ENCODE assay signal across 1 cellular context in the genomic region with DNA sequence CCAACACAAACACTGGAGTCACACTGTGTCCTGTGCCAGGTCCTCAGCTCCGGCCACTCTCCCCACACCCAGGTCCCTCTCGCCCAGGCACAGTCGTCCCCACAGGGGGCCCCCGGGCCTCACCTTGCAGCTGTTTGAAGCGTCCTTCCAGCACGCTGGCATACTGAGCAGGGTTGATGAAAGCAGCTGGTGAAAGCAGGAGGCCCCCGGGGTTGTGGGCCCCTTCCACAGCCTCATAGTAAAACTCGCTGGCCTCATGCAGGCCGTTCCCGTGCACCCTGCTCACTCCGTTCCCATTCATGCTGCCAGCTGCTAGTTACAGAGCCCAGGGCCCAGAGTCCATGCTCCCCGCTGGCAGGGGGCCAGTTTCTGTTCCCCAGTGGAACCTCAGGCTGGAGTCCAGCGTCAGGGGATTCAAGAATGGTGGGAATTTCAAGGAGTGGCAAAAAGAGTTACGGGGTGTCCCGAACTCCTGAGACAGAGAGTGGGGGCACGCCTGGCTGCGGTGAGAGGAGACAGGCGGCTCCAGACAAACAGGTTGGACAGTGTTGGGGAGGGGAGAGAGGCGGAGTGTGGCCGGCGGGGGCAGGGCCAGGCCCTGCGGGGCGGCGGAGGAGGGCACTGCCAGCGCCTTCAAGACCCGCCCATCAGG.
TF ChIP-seq lines count a peak whose summit lies in the region.

No MANE protein-coding gene starts in this region.

TF ChIP-seq in HepG2, 621 proteins besides CTCF, POLR2A, EP300 and RAD21 (continued from another document and continues in another):
- TF ChIP-seq RXRA (CRISPR knock-in tag; IDR thresholded peaks at IDR 0.05) = peak; percentile 55; the same call in 1 of the 2 replicates
- TF ChIP-seq ZBTB20 (CRISPR knock-in tag; IDR thresholded peaks at IDR 0.05; ENCODE audit: borderline replicate concordance, low read depth) = peak; percentile 62; the same call in 1 of the 2 replicates
- TF ChIP-seq, protein P1, sequence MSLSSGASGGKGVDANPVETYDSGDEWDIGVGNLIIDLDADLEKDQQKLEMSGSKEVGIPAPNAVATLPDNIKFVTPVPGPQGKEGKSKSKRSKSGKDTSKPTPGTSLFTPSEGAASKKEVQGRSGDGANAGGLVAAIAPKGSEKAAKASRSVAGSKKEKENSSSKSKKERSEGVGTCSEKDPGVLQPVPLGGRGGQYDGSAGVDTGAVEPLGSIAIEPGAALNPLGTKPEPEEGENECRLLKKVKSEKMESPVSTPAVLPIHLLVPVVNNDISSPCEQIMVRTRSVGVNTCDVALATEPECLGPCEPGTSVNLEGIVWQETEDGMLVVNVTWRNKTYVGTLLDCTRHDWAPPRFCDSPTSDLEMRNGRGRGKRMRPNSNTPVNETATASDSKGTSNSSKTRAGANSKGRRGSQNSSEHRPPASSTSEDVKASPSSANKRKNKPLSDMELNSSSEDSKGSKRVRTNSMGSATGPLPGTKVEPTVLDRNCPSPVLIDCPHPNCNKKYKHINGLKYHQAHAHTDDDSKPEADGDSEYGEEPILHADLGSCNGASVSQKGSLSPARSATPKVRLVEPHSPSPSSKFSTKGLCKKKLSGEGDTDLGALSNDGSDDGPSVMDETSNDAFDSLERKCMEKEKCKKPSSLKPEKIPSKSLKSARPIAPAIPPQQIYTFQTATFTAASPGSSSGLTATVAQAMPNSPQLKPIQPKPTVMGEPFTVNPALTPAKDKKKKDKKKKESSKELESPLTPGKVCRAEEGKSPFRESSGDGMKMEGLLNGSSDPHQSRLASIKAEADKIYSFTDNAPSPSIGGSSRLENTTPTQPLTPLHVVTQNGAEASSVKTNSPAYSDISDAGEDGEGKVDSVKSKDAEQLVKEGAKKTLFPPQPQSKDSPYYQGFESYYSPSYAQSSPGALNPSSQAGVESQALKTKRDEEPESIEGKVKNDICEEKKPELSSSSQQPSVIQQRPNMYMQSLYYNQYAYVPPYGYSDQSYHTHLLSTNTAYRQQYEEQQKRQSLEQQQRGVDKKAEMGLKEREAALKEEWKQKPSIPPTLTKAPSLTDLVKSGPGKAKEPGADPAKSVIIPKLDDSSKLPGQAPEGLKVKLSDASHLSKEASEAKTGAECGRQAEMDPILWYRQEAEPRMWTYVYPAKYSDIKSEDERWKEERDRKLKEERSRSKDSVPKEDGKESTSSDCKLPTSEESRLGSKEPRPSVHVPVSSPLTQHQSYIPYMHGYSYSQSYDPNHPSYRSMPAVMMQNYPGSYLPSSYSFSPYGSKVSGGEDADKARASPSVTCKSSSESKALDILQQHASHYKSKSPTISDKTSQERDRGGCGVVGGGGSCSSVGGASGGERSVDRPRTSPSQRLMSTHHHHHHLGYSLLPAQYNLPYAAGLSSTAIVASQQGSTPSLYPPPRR (CRISPR knock-in tag; IDR thresholded peaks at IDR 0.05; ENCODE audit: borderline replicate concordance) = no peak
- TF ChIP-seq ZNF451 (CRISPR knock-in tag; IDR thresholded peaks at IDR 0.05) = 0 out of 2 replicates have a peak, but pooled peaks have one; percentile 27
- 0 out of 4 replicates have a peak, but pooled peaks of 1 of the 2 experiments have one; percentile 13 for TF ChIP-seq NR2F1 (CRISPR knock-in tag; IDR thresholded peaks at IDR 0.05)
- TF ChIP-seq HNRNPLL (IDR thresholded peaks at IDR 0.05; ENCODE audit: low read depth, low read length, poor library complexity, severe bottlenecking) = peak; percentile 50
- peak; percentile 54; the same call in 1 of the 2 replicates for TF ChIP-seq ARNTL (CRISPR knock-in tag; IDR thresholded peaks at IDR 0.05)
- TF ChIP-seq SRSF1 (optimal IDR thresholded peaks at IDR 0.05; ENCODE audit: low read depth, low read length) = peak; percentile 50
- no peak for TF ChIP-seq RARA (CRISPR knock-in tag; IDR thresholded peaks at IDR 0.05)
- TF ChIP-seq, protein P2, sequence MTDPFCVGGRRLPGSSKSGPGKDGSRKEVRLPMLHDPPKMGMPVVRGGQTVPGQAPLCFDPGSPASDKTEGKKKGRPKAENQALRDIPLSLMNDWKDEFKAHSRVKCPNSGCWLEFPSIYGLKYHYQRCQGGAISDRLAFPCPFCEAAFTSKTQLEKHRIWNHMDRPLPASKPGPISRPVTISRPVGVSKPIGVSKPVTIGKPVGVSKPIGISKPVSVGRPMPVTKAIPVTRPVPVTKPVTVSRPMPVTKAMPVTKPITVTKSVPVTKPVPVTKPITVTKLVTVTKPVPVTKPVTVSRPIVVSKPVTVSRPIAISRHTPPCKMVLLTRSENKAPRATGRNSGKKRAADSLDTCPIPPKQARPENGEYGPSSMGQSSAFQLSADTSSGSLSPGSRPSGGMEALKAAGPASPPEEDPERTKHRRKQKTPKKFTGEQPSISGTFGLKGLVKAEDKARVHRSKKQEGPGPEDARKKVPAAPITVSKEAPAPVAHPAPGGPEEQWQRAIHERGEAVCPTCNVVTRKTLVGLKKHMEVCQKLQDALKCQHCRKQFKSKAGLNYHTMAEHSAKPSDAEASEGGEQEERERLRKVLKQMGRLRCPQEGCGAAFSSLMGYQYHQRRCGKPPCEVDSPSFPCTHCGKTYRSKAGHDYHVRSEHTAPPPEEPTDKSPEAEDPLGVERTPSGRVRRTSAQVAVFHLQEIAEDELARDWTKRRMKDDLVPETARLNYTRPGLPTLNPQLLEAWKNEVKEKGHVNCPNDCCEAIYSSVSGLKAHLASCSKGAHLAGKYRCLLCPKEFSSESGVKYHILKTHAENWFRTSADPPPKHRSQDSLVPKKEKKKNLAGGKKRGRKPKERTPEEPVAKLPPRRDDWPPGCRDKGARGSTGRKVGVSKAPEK (CRISPR knock-in tag; IDR thresholded peaks at IDR 0.05; ENCODE audit: borderline replicate concordance) = peak; percentile 37; the same call in 1 of the 2 replicates
- no peak for TF ChIP-seq SP140L (CRISPR knock-in tag; IDR thresholded peaks at IDR 0.05; ENCODE audit: borderline replicate concordance)
- TF ChIP-seq KDM5B (CRISPR knock-in tag; IDR thresholded peaks at IDR 0.05; ENCODE audit: borderline replicate concordance) = peak; percentile 28; the same call in 1 of the 2 replicates
- TF ChIP-seq ZNF350 (CRISPR knock-in tag; IDR thresholded peaks at IDR 0.05; ENCODE audit: borderline replicate concordance, low read depth) = 0 out of 2 replicates have a peak, but pooled peaks have one; percentile 36
- TF ChIP-seq ZNF644 (CRISPR knock-in tag; IDR thresholded peaks at IDR 0.05; ENCODE audit: low read depth) = peak; percentile 63; the same call in 1 of the 2 replicates
- TF ChIP-seq XRCC5 (optimal IDR thresholded peaks at IDR 0.05; ENCODE audit: low read length) = peak; percentile 81
- TF ChIP-seq ZFP62 (CRISPR knock-in tag; IDR thresholded peaks at IDR 0.05) = no peak
- TF ChIP-seq, protein P3, sequence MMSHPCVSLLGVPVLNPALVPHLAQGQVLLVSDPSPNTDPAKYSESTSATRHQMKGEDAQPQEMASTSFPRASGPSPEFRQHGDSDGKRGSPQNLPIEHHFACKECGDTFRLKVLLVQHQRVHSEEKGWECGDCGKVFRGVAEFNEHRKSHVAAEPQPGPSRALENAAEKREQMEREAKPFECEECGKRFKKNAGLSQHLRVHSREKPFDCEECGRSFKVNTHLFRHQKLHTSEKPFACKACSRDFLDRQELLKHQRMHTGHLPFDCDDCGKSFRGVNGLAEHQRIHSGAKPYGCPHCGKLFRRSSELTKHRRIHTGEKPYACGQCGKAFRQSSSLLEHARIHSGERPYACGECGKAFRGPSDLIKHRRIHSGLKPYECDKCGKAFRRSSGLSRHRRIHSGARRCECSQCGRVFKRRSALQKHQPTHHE (CRISPR knock-in tag; IDR thresholded peaks at IDR 0.05; ENCODE audit: borderline replicate concordance) = 0 out of 2 replicates have a peak, but pooled peaks have one; percentile 23
- TF ChIP-seq ZNF83 (CRISPR knock-in tag; IDR thresholded peaks at IDR 0.05; ENCODE audit: borderline replicate concordance) = no peak
- TF ChIP-seq ZNF891 (CRISPR knock-in tag; IDR thresholded peaks at IDR 0.05) = 0 out of 2 replicates have a peak, but pooled peaks have one; percentile 33
- TF ChIP-seq HNF4A (CRISPR knock-in tag; IDR thresholded peaks at IDR 0.05) = peak; percentile 73
- TF ChIP-seq, protein P4, sequence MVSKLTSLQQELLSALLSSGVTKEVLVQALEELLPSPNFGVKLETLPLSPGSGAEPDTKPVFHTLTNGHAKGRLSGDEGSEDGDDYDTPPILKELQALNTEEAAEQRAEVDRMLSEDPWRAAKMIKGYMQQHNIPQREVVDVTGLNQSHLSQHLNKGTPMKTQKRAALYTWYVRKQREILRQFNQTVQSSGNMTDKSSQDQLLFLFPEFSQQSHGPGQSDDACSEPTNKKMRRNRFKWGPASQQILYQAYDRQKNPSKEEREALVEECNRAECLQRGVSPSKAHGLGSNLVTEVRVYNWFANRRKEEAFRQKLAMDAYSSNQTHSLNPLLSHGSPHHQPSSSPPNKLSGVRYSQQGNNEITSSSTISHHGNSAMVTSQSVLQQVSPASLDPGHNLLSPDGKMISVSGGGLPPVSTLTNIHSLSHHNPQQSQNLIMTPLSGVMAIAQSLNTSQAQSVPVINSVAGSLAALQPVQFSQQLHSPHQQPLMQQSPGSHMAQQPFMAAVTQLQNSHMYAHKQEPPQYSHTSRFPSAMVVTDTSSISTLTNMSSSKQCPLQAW (CRISPR knock-in tag; IDR thresholded peaks at IDR 0.05) = 0 out of 2 replicates have a peak, but pooled peaks have one; percentile 57
- TF ChIP-seq, protein P5, sequence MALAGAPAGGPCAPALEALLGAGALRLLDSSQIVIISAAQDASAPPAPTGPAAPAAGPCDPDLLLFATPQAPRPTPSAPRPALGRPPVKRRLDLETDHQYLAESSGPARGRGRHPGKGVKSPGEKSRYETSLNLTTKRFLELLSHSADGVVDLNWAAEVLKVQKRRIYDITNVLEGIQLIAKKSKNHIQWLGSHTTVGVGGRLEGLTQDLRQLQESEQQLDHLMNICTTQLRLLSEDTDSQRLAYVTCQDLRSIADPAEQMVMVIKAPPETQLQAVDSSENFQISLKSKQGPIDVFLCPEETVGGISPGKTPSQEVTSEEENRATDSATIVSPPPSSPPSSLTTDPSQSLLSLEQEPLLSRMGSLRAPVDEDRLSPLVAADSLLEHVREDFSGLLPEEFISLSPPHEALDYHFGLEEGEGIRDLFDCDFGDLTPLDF (CRISPR knock-in tag; IDR thresholded peaks at IDR 0.05) = no peak
- TF ChIP-seq MXI1 (IDR thresholded peaks at IDR 0.05; ENCODE audit: borderline replicate concordance, low read depth, low read length) = 0 out of 3 replicates have a peak, but pooled peaks have one; percentile 16
- TF ChIP-seq TGIF2 (CRISPR knock-in tag; IDR thresholded peaks at IDR 0.05) = peak; percentile 48; the same call in 1 of the 2 replicates
- TF ChIP-seq, protein P6, sequence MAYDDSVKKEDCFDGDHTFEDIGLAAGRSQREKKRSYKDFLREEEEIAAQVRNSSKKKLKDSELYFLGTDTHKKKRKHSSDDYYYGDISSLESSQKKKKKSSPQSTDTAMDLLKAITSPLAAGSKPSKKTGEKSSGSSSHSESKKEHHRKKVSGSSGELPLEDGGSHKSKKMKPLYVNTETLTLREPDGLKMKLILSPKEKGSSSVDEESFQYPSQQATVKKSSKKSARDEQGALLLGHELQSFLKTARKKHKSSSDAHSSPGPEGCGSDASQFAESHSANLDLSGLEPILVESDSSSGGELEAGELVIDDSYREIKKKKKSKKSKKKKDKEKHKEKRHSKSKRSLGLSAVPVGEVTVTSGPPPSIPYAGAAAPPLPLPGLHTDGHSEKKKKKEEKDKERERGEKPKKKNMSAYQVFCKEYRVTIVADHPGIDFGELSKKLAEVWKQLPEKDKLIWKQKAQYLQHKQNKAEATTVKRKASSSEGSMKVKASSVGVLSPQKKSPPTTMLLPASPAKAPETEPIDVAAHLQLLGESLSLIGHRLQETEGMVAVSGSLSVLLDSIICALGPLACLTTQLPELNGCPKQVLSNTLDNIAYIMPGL (CRISPR knock-in tag; IDR thresholded peaks at IDR 0.05; ENCODE audit: borderline replicate concordance in 1 of 2, low read depth in 1 of 2) = peak; percentile 34 to 76; a peak in 2 of 4 replicates
- TF ChIP-seq, protein P7, sequence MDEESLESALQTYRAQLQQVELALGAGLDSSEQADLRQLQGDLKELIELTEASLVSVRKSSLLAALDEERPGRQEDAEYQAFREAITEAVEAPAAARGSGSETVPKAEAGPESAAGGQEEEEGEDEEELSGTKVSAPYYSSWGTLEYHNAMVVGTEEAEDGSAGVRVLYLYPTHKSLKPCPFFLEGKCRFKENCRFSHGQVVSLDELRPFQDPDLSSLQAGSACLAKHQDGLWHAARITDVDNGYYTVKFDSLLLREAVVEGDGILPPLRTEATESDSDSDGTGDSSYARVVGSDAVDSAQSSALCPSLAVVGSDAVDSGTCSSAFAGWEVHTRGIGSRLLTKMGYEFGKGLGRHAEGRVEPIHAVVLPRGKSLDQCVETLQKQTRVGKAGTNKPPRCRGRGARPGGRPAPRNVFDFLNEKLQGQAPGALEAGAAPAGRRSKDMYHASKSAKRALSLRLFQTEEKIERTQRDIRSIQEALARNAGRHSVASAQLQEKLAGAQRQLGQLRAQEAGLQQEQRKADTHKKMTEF (CRISPR knock-in tag; IDR thresholded peaks at IDR 0.05) = peak; percentile 50; the same call in 1 of the 2 replicates
- no peak for TF ChIP-seq CBFB (CRISPR knock-in tag; IDR thresholded peaks at IDR 0.05)
- no peak for TF ChIP-seq CHD4 (IDR thresholded peaks at IDR 0.05; ENCODE audit: borderline replicate concordance, low read length)
- 0 out of 2 replicates have a peak, but pooled peaks have one; percentile 27 for TF ChIP-seq ZNF777 (CRISPR knock-in tag; IDR thresholded peaks at IDR 0.05)
- TF ChIP-seq ZFY (CRISPR knock-in tag; IDR thresholded peaks at IDR 0.05) = peak; percentile 73
- TF ChIP-seq SALL1 (CRISPR knock-in tag; IDR thresholded peaks at IDR 0.05) = peak; percentile 45
- TF ChIP-seq ZFP82 (CRISPR knock-in tag; IDR thresholded peaks at IDR 0.05; ENCODE audit: borderline replicate concordance) = no peak
- TF ChIP-seq, protein P8, sequence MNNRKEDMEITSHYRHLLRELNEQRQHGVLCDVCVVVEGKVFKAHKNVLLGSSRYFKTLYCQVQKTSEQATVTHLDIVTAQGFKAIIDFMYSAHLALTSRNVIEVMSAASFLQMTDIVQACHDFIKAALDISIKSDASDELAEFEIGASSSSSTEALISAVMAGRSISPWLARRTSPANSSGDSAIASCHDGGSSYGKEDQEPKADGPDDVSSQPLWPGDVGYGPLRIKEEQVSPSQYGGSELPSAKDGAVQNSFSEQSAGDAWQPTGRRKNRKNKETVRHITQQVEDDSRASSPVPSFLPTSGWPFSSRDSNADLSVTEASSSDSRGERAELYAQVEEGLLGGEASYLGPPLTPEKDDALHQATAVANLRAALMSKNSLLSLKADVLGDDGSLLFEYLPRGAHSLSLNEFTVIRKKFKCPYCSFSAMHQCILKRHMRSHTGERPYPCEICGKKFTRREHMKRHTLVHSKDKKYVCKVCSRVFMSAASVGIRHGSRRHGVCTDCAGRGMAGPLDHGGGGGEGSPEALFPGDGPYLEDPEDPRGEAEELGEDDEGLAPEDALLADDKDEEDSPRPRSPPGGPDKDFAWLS (CRISPR knock-in tag; IDR thresholded peaks at IDR 0.05; ENCODE audit: borderline replicate concordance) = peak; percentile 31; the same call in 1 of the 2 replicates
- peak; percentile 26; the same call in 1 of the 2 replicates for TF ChIP-seq KAT8 (CRISPR knock-in tag; IDR thresholded peaks at IDR 0.05)
- no peak for TF ChIP-seq MAZ (IDR thresholded peaks at IDR 0.05; ENCODE audit: borderline replicate concordance, low read depth, low read length)
- TF ChIP-seq MAZ (CRISPR knock-in tag; IDR thresholded peaks at IDR 0.05; ENCODE audit: low read depth) = 0 out of 2 replicates have a peak, but pooled peaks have one; percentile 27
- TF ChIP-seq HDAC2 (CRISPR knock-in tag; IDR thresholded peaks at IDR 0.05) = peak; percentile 47; the same call in 1 of the 2 replicates
- no peak for TF ChIP-seq FOXJ3 (CRISPR knock-in tag; IDR thresholded peaks at IDR 0.05; ENCODE audit: borderline replicate concordance)
- TF ChIP-seq THAP11 (CRISPR knock-in tag; IDR thresholded peaks at IDR 0.05) = 0 out of 2 replicates have a peak, but pooled peaks have one; percentile 23
- TF ChIP-seq KDM3A (CRISPR knock-in tag; IDR thresholded peaks at IDR 0.05; ENCODE audit: low read depth) = 0 out of 2 replicates have a peak, but pooled peaks have one; percentile 37
